ENCODE assay signal across 1 cellular context in the genomic region with DNA sequence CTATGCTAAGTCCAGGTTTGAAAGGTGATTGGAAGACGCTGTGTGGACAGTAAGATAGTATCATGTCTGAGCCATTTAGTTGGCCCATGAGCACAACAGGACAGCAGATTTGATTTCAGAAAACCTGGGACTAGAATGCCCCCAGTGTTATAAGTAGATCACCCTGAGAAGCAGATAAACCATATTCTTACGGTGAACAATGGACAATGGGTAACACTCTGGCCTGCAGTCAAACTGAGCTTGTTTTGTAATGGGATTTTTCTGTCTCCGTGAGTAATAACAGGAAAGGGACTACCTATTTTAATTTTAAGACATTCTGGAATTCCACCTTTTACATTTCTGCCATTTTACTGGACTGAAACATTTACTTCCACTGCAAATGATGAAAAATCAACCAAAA.
TF ChIP-seq lines count a peak whose summit lies in the region.

No MANE protein-coding gene starts in this region.

TF ChIP-seq in HCT116, 20 proteins besides CTCF, POLR2A, EP300 and RAD21:
- TF ChIP-seq, protein P1, sequence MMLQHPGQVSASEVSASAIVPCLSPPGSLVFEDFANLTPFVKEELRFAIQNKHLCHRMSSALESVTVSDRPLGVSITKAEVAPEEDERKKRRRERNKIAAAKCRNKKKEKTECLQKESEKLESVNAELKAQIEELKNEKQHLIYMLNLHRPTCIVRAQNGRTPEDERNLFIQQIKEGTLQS (IDR thresholded peaks at IDR 0.05), result no peak
- TF ChIP-seq, protein P2, sequence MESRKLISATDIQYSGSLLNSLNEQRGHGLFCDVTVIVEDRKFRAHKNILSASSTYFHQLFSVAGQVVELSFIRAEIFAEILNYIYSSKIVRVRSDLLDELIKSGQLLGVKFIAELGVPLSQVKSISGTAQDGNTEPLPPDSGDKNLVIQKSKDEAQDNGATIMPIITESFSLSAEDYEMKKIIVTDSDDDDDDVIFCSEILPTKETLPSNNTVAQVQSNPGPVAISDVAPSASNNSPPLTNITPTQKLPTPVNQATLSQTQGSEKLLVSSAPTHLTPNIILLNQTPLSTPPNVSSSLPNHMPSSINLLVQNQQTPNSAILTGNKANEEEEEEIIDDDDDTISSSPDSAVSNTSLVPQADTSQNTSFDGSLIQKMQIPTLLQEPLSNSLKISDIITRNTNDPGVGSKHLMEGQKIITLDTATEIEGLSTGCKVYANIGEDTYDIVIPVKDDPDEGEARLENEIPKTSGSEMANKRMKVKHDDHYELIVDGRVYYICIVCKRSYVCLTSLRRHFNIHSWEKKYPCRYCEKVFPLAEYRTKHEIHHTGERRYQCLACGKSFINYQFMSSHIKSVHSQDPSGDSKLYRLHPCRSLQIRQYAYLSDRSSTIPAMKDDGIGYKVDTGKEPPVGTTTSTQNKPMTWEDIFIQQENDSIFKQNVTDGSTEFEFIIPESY (IDR thresholded peaks at IDR 0.05; ENCODE audit: extremely low read depth, insufficient replicate concordance, low read length), result no peak
- TF ChIP-seq ZFX (IDR thresholded peaks at IDR 0.05) (no peak), TCF7L2 (IDR thresholded peaks at IDR 0.05; ENCODE audit: borderline replicate concordance, extremely low read depth, insufficient read depth, insufficient read length) (no peak), YY1 (IDR thresholded peaks at IDR 0.05; ENCODE audit: extremely low read depth, insufficient replicate concordance, low read depth, low read length) (no peak), ZNF274 (IDR thresholded peaks at IDR 0.05; ENCODE audit: low read depth, low read length) (no peak), CEBPB (IDR thresholded peaks at IDR 0.05; ENCODE audit: low read depth) (no peak), EGR1 (IDR thresholded peaks at IDR 0.05; ENCODE audit: low read depth) (no peak), SRF (IDR thresholded peaks at IDR 0.05; ENCODE audit: low read depth) (no peak), CBX3 (IDR thresholded peaks at IDR 0.05; ENCODE audit: low read depth) (no peak), SP1 (IDR thresholded peaks at IDR 0.05; ENCODE audit: low read depth) (no peak), POLR2AphosphoS5 (IDR thresholded peaks at IDR 0.05; ENCODE audit: low read depth, low read length) (no peak), JUND (IDR thresholded peaks at IDR 0.05) (no peak), SIN3A (IDR thresholded peaks at IDR 0.05; ENCODE audit: low read depth) (no peak), FOSL1 (IDR thresholded peaks at IDR 0.05; ENCODE audit: low read depth) (no peak)
- TF ChIP-seq, protein P3, sequence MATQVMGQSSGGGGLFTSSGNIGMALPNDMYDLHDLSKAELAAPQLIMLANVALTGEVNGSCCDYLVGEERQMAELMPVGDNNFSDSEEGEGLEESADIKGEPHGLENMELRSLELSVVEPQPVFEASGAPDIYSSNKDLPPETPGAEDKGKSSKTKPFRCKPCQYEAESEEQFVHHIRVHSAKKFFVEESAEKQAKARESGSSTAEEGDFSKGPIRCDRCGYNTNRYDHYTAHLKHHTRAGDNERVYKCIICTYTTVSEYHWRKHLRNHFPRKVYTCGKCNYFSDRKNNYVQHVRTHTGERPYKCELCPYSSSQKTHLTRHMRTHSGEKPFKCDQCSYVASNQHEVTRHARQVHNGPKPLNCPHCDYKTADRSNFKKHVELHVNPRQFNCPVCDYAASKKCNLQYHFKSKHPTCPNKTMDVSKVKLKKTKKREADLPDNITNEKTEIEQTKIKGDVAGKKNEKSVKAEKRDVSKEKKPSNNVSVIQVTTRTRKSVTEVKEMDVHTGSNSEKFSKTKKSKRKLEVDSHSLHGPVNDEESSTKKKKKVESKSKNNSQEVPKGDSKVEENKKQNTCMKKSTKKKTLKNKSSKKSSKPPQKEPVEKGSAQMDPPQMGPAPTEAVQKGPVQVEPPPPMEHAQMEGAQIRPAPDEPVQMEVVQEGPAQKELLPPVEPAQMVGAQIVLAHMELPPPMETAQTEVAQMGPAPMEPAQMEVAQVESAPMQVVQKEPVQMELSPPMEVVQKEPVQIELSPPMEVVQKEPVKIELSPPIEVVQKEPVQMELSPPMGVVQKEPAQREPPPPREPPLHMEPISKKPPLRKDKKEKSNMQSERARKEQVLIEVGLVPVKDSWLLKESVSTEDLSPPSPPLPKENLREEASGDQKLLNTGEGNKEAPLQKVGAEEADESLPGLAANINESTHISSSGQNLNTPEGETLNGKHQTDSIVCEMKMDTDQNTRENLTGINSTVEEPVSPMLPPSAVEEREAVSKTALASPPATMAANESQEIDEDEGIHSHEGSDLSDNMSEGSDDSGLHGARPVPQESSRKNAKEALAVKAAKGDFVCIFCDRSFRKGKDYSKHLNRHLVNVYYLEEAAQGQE (IDR thresholded peaks at IDR 0.05; ENCODE audit: low read depth), result no peak
- TF ChIP-seq, protein P4, sequence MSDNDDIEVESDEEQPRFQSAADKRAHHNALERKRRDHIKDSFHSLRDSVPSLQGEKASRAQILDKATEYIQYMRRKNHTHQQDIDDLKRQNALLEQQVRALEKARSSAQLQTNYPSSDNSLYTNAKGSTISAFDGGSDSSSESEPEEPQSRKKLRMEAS (IDR thresholded peaks at IDR 0.05), result no peak
